25 cellular contexts compared by ENCODE assay signal in the genomic region with DNA sequence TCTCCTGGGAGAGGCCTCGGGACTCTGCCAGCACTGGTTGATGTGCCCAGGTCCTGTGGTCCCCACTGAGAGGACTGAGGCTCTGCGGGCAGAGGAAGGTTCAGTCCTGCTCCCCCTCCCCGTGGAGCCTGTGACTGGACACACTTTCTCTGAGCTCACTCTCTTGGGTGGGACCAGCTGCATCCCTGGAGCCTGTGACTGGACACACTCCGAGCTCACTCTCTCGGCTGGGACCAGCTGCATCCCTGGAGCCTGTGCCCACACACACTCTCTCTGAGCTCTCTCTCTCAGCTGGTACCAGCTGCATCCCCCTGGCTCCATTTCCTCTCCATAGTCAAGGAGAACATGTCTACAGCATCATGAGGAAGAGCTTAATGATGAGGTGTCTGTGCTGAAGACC. TPM values are rescaled to one million over a fixed set of nuclear protein-coding genes. Genes with fewer than 3 reads are reported as not detected.
DNase-seq lines count a peak whose midpoint lies in the region; ATAC-seq, FAIRE-seq and TF ChIP-seq lines count a peak whose summit lies in the region.
"Had no signal": no experiment of that assay in that cellular context is flagged by ENCODE, and none has a peak within 500 bp of the region (broad histone marks: within the 10 kb centered on the region; RNA-seq: fewer than 3 reads in every experiment).

No MANE protein-coding gene starts in this region.

- DNase-seq in RWPE2 (ENCODE audit: low spot score) (no peak), right cardiac atrium (peak in 2 of 3 donors; percentile 21 to 28), urothelium cell line (ENCODE audit: low spot score) (no peak), SHP77 (lab: John Stamatoyannopoulos, UW) (no peak), DMS53 treated with DMSO at 0.1 percent for 48 hours (lab: John Stamatoyannopoulos, UW; ENCODE audit: unreplicated experiment) (no peak)
- DNase-seq: ACHN; Calu3; CD8-positive, alpha-beta memory T cell; DMS153; GDM1; KBM-7; NCI-H1092 treated with DMSO at 0.1 percent for 48 hours; NCI-H1436 treated with DMSO at 0.1 percent for 48 hours; NCI-H2029; NCI-H2227 treated with DMSO at 0.1 percent for 48 hours; NCI-H510A; PC-9 had no signal

- FAIRE-seq in urothelium cell line (lab: Jason Lieb, UNC): no peak
- FAIRE-seq: GM19239, H1 had no signal

- ATAC-seq in RWPE2 (ENCODE audit: low read depth) (peak; percentile 40), right cardiac atrium (no peak)
- ATAC-seq: HCT116 had no signal

- 88% methylated on average over 5 of the region's 5 CpGs for WGBS in right cardiac atrium

- H3K9me3 ChIP-seq in BLaER1: peaks cover 24% of the 10 kb centered on the region
- H3K9me3 ChIP-seq in RWPE2 (ENCODE audit: severe bottlenecking): no peaks in the 10 kb centered on the region
- no peaks in the 10 kb centered on the region for H3K9me3 ChIP-seq in right cardiac atrium (ENCODE audit: control insufficient read depth, low read length)

- H3K27me3 ChIP-seq in BLaER1 (no peaks in the 10 kb centered on the region), RWPE2 (ENCODE audit: insufficient read depth, poor library complexity, severe bottlenecking) (no peaks in the 10 kb centered on the region), right cardiac atrium (ENCODE audit: control insufficient read depth, insufficient read depth) (no peaks in the 10 kb centered on the region)

- H3K9ac ChIP-seq in BLaER1: no peak overlapping the region

- peaks cover 12% of the 10 kb centered on the region for H4K20me1 ChIP-seq in BLaER1

- H3K4me1 ChIP-seq in BLaER1 (peaks cover 31% of the 10 kb centered on the region), RWPE2 (ENCODE audit: insufficient read depth, poor library complexity, severe bottlenecking) (no peaks in the 10 kb centered on the region), right cardiac atrium (ENCODE audit: control insufficient read depth, insufficient read depth, low read length) (no peaks in the 10 kb centered on the region)

- no peak for TF ChIP-seq CTCF in RWPE2 (IDR thresholded peaks at IDR 0.05; ENCODE audit: poor library complexity, severe bottlenecking)

- no peak overlapping the region for H3K4me3 ChIP-seq in BLaER1
- no peak overlapping the region for H3K4me3 ChIP-seq in RWPE2 (ENCODE audit: severe bottlenecking)
- H3K4me3 ChIP-seq in right cardiac atrium (ENCODE audit: low read length): no peak overlapping the region
- H3K4me3 ChIP-seq: PC-9 had no signal

- H3K36me3 ChIP-seq in BLaER1 (peaks cover 15% of the 10 kb centered on the region; the same call in 1 of the 2 replicates), RWPE2 (ENCODE audit: low read depth) (peaks cover 3% of the 10 kb centered on the region; the same call in 1 of the 2 replicates)

- 0 out of 2 replicates have a peak overlapping the region, but pooled peaks have one; percentile 47 for H3K4me2 ChIP-seq in BLaER1
- H3K4me2 ChIP-seq: PC-9 had no signal

- intact Hi-C loops in right cardiac atrium (cut with DNase I): no loop called here

- H3K27ac ChIP-seq in BLaER1 (no peak overlapping the region), RWPE2 (ENCODE audit: poor library complexity, severe bottlenecking) (no peak overlapping the region), right cardiac atrium (ENCODE audit: low read length) (no peak overlapping the region), temporal lobe (ENCODE audit: low read depth, low read length) (peak overlapping the region; percentile 44)
- H3K27ac ChIP-seq: C4-2B, HL-60, PC-9, RWPE1 had no signal

RNA-seq across cellular contexts. Expression of a gene that starts 39.5 kb away (rescaled TPM):
- total RNA-seq in right cardiac atrium (10 to 100 TPM; 42.2 to 53.6 (median 46.0) TPM), temporal lobe (21.4 TPM)
- polyA plus RNA-seq in right cardiac atrium: 32.6 TPM

RNA-seq across cellular contexts. Expression of a gene that starts 47.1 kb away (rescaled TPM):
- total RNA-seq in right cardiac atrium: not detected
- under 0.01 TPM for polyA plus RNA-seq in right cardiac atrium
- total RNA-seq in temporal lobe: not detected
- total RNA-seq: CD8-positive, alpha-beta memory T cell had no signal
- polyA plus RNA-seq: CD8-positive, alpha-beta memory T cell had no signal

Comparison
In these comparisons a context has a peak if more than half of its experiments do, and no peak if none do; other contexts are left out.
1. DNase-seq: peak in right cardiac atrium (2 of 3); none in RWPE2 (single experiment), urothelium cell line (single experiment), SHP77 (0 of 2) and DMS53 treated with DMSO at 0.1 percent for 48 hours (single experiment).